16 cellular contexts compared by ENCODE assay signal in genomic region chr12:2819810-2820209, GRCh38. TPM values are rescaled to one million over a fixed set of nuclear protein-coding genes. Genes with fewer than 3 reads are reported as not detected.
A peak's percentile ranks its signal among the peaks of the same experiment; 100 is the strongest.
DNase-seq lines count a peak whose midpoint lies in the region; ATAC-seq and TF ChIP-seq lines count a peak whose summit lies in the region.
"Had no signal": no experiment of that assay in that cellular context is flagged by ENCODE, and none has a peak within 500 bp of the region (broad histone marks: within the 10 kb centered on the region; RNA-seq: fewer than 3 reads in every experiment).

No MANE protein-coding gene starts in this region.

- no peak overlapping the region for H2BK12ac ChIP-seq in H9 (ENCODE audit: insufficient read length, low read depth, low read length)

- no peak overlapping the region for H4K91ac ChIP-seq in H9 (ENCODE audit: insufficient read length, low read depth, low read length)

- H3K27ac ChIP-seq in GM23338 (ENCODE audit: low read depth) (peak overlapping the region; percentile 32; the same call in 1 of the 2 replicates), H9 (ENCODE audit: insufficient read length, low read depth, low read length) (no peak overlapping the region), endodermal cell (ENCODE audit: low read depth, low read length) (no peak overlapping the region)
- H3K27ac ChIP-seq: A549, C4-2B had no signal

- no peak overlapping the region for H2BK120ac ChIP-seq in H9 (ENCODE audit: low read depth, low read length, poor library complexity, severe bottlenecking)

- no peak overlapping the region for H3K23ac ChIP-seq in H9 (ENCODE audit: insufficient read length, low read depth, low read length)

- no peak overlapping the region for H4K8ac ChIP-seq in H9 (replicated peaks; ENCODE audit: insufficient read length, low read depth, low read length)

- H2AFZ ChIP-seq in GM23338 (no peak overlapping the region), H9 (ENCODE audit: low read length) (no peak overlapping the region)

- H3K79me1 ChIP-seq in H9 (ENCODE audit: insufficient read depth, low read depth, low read length, poor library complexity, severe bottlenecking): no peaks in the 10 kb centered on the region

- no peak overlapping the region for H3K14ac ChIP-seq in H9 (ENCODE audit: insufficient read depth, low read length)

- no peaks in the 10 kb centered on the region for H3K9me2 ChIP-seq in GM23338 (ENCODE audit: insufficient read depth)

- H3K23me2 ChIP-seq in H9 (ENCODE audit: insufficient read length, low read depth, low read length, poor library complexity, severe bottlenecking): no peaks in the 10 kb centered on the region

- DNase-seq in GM23338 (ENCODE audit: low spot score) (no peak), H9 (no peak), endodermal cell (no peak), neural crest cell (ENCODE audit: low read depth, low spot score) (no peak), D341Med (ENCODE audit: low spot score) (no peak)
- DNase-seq in activated CD8-positive, alpha-beta T cell treated with anti-CD3 and anti-CD28 coated beads, Interleukin-2, amount 10 ng/mL, durations not matched to agents 7 days and 5 days: no peak
- DNase-seq: BE2C; CD4-positive, alpha-beta memory T cell; COR-L47; DND-41; GDM1 had no signal

- no peaks in the 10 kb centered on the region for H3K27me3 ChIP-seq in GM23338 (ENCODE audit: insufficient read depth)
- no peaks in the 10 kb centered on the region for H3K27me3 ChIP-seq in H9 (ENCODE audit: insufficient read depth, low read length)
- no peaks in the 10 kb centered on the region for H3K27me3 ChIP-seq in endodermal cell (ENCODE audit: control insufficient read depth, insufficient read depth, low read length, poor library complexity, severe bottlenecking)
- H3K27me3 ChIP-seq: BE2C had no signal

- no peaks in the 10 kb centered on the region; the same call in 2 of the 3 replicates for H3K9me3 Mint-ChIP-seq in GM23338
- no peaks in the 10 kb centered on the region; a peak in 1 of 5 replicates for H3K9me3 Mint-ChIP-seq in H9
- no peaks in the 10 kb centered on the region for H3K9me3 Mint-ChIP-seq in endodermal cell
- no peaks in the 10 kb centered on the region for H3K9me3 Mint-ChIP-seq in neural crest cell
- H3K9me3 Mint-ChIP-seq in activated CD8-positive, alpha-beta T cell treated with anti-CD3 and anti-CD28 coated beads, Interleukin-2, amount 10 ng/mL, durations not matched to agents 7 days and 5 days (ENCODE audit: insufficient read depth): no peaks in the 10 kb centered on the region
- H3K9me3 Mint-ChIP-seq: CD4-positive, alpha-beta memory T cell had no signal

- H3K27me3 Mint-ChIP-seq in GM23338 (ENCODE audit: insufficient read depth, low read depth, poor library complexity) (peaks cover 3% of the 10 kb centered on the region), H9 (ENCODE audit: low read depth) (no peaks in the 10 kb centered on the region), endodermal cell (ENCODE audit: insufficient read depth) (no peaks in the 10 kb centered on the region), neural crest cell (ENCODE audit: low read depth) (no peaks in the 10 kb centered on the region)
- no peaks in the 10 kb centered on the region for H3K27me3 Mint-ChIP-seq in activated CD8-positive, alpha-beta T cell treated with anti-CD3 and anti-CD28 coated beads, Interleukin-2, amount 10 ng/mL, durations not matched to agents 7 days and 5 days (ENCODE audit: low read depth)
- H3K27me3 Mint-ChIP-seq: CD4-positive, alpha-beta memory T cell had no signal

- H2AK5ac ChIP-seq in H9 (ENCODE audit: insufficient read length, low read length): no peak overlapping the region

- no peak overlapping the region for H4K5ac ChIP-seq in H9 (ENCODE audit: insufficient read length, low read depth, low read length)

- WGBS in H9 (ENCODE audit: extremely low coverage, insufficient read length, low lambda C conversion rate): no CpG with 5 or more reads among the region's 15 CpGs
- 96% methylated on average over 15 of the region's 15 CpGs for WGBS in endodermal cell (ENCODE audit: insufficient coverage in 1 of 2, insufficient read length in 1 of 2), 2 experiments

- H3K9ac ChIP-seq in H9 (ENCODE audit: extremely low read depth, insufficient read length, low read length) (no peak overlapping the region), endodermal cell (ENCODE audit: extremely low read depth, low read length, poor library complexity, severe bottlenecking) (no peak overlapping the region)

- no peak overlapping the region for H2BK5ac ChIP-seq in H9 (ENCODE audit: insufficient read length, low read length)

- H3K4me1 ChIP-seq in GM23338 (ENCODE audit: insufficient read depth) (peaks cover 3% of the 10 kb centered on the region), H9 (ENCODE audit: insufficient read depth, low read length) (no peaks in the 10 kb centered on the region), endodermal cell (ENCODE audit: control insufficient read depth, insufficient read depth, low read length) (no peaks in the 10 kb centered on the region)
- H3K4me1 ChIP-seq: A549, BE2C had no signal

- CTCF ChIA-PET in activated CD8-positive, alpha-beta T cell treated with anti-CD3 and anti-CD28 coated beads, Interleukin-2, amount 10 ng/mL, durations not matched to agents 7 days and 5 days (lab: Charles Lee): no interaction called here

- H2BK20ac ChIP-seq in H9 (ENCODE audit: low read depth, low read length, poor library complexity, severe bottlenecking): no peak overlapping the region

- peaks cover 4% of the 10 kb centered on the region; the same call in 1 of the 2 replicates for H4K20me1 ChIP-seq in GM23338 (replicated peaks; ENCODE audit: insufficient read depth)
- no peaks in the 10 kb centered on the region for H4K20me1 ChIP-seq in H9 (ENCODE audit: control insufficient read depth, insufficient read depth, insufficient read length)

- H3K27ac Mint-ChIP-seq in GM23338 (peak overlapping the region; percentile 74; the same call in 1 of the 2 replicates), H9 (peak overlapping the region; percentile 21 to 95 (median 77); a peak in 5 of 7 replicates), endodermal cell (peak overlapping the region; percentile 35), neural crest cell (ENCODE audit: unreplicated experiment) (peak overlapping the region; percentile 76)
- no peak overlapping the region for H3K27ac Mint-ChIP-seq in activated CD8-positive, alpha-beta T cell treated with anti-CD3 and anti-CD28 coated beads, Interleukin-2, amount 10 ng/mL, durations not matched to agents 7 days and 5 days

- H3K4me1 Mint-ChIP-seq in GM23338 (peaks cover 21% of the 10 kb centered on the region), H9 (peaks cover 19 to 27% of the 10 kb centered on the region in 2 experiments), endodermal cell (peaks cover 21% of the 10 kb centered on the region), neural crest cell (peaks cover 6% of the 10 kb centered on the region)
- H3K4me1 Mint-ChIP-seq in activated CD8-positive, alpha-beta T cell treated with anti-CD3 and anti-CD28 coated beads, Interleukin-2, amount 10 ng/mL, durations not matched to agents 7 days and 5 days (ENCODE audit: low read depth): peaks cover 8% of the 10 kb centered on the region

- peaks cover 4% of the 10 kb centered on the region; the same call in 1 of the 2 replicates for H3F3A ChIP-seq in GM23338 (replicated peaks; ENCODE audit: low read depth)

- peaks cover 13% of the 10 kb centered on the region for H3K79me2 ChIP-seq in GM23338 (replicated peaks; ENCODE audit: insufficient read depth)
- H3K79me2 ChIP-seq in H9 (ENCODE audit: insufficient read depth, low read length): no peaks in the 10 kb centered on the region

- no peak overlapping the region for H3T11ph ChIP-seq in H9 (ENCODE audit: low read length)

- H3K4me2 ChIP-seq in GM23338 (no peak overlapping the region), H9 (ENCODE audit: insufficient read depth, insufficient read length, low read length) (no peak overlapping the region)
- H3K4me2 ChIP-seq: A549 had no signal

- TF ChIP-seq CTCF in GM23338 (conservative IDR thresholded peaks at IDR 0.05; ENCODE audit: low read depth in 2 of 2) (no peak), H9 (conservative IDR thresholded peaks at IDR 0.05) (no peak), endodermal cell (conservative IDR thresholded peaks at IDR 0.05) (no peak), neural crest cell (conservative IDR thresholded peaks at IDR 0.05) (no peak)

- no peak overlapping the region; the same call in 2 of the 3 replicates for H3K4me3 Mint-ChIP-seq in GM23338
- H3K4me3 Mint-ChIP-seq in H9: peak overlapping the region; percentile 10 to 15; a peak in 2 of 5 replicates
- no peak overlapping the region for H3K4me3 Mint-ChIP-seq in endodermal cell
- H3K4me3 Mint-ChIP-seq in neural crest cell: peak overlapping the region; percentile 21
- H3K4me3 Mint-ChIP-seq in activated CD8-positive, alpha-beta T cell treated with anti-CD3 and anti-CD28 coated beads, Interleukin-2, amount 10 ng/mL, durations not matched to agents 7 days and 5 days: no peak overlapping the region

- POLR2A ChIA-PET in activated CD8-positive, alpha-beta T cell treated with anti-CD3 and anti-CD28 coated beads, Interleukin-2, amount 10 ng/mL, durations not matched to agents 7 days and 5 days (lab: Charles Lee): interaction anchor here (1.0 kb wide), 1 partner anchor 79 kb away, joined by 3 read pairs; no protein-coding TSS in a partner anchor

- H3K4me3 ChIP-seq in GM23338 (no peak overlapping the region), endodermal cell (ENCODE audit: low read length) (no peak overlapping the region)
- H3K4me3 ChIP-seq: A549 had no signal

- H3K4ac ChIP-seq in H9 (ENCODE audit: low read depth, low read length): no peak overlapping the region

- no peak overlapping the region for H3K18ac ChIP-seq in H9 (ENCODE audit: insufficient read length, low read depth, low read length)

- no peak overlapping the region for H2BK15ac ChIP-seq in H9 (ENCODE audit: low read depth, low read length)

- ATAC-seq in GM23338: no peak; the same call in 2 of the 3 replicates
- ATAC-seq in HG03520 (IDR thresholded peaks at IDR 0.05; ENCODE audit: unreplicated experiment): no peak
- ATAC-seq in activated CD8-positive, alpha-beta T cell treated with anti-CD3 and anti-CD28 coated beads, Interleukin-2, amount 10 ng/mL, durations not matched to agents 7 days and 5 days: no peak

- peaks cover 30% of the 10 kb centered on the region for H3K36me3 ChIP-seq in GM23338 (ENCODE audit: insufficient read depth)
- peaks cover 55% of the 10 kb centered on the region for H3K36me3 ChIP-seq in endodermal cell (ENCODE audit: control insufficient read depth, insufficient read depth, low read length)

- H3K56ac ChIP-seq in H9 (ENCODE audit: insufficient read length, low read depth, low read length): no peak overlapping the region

- no peaks in the 10 kb centered on the region for H3K9me3 ChIP-seq in H9 (ENCODE audit: control insufficient read depth, low read depth, low read length)
- H3K9me3 ChIP-seq in endodermal cell (ENCODE audit: control insufficient read depth, low read length): no peaks in the 10 kb centered on the region
- H3K9me3 ChIP-seq: A549, BE2C had no signal

- H3K36me3 Mint-ChIP-seq in GM23338 (ENCODE audit: low read depth) (peaks cover 65% of the 10 kb centered on the region), H9 (ENCODE audit: insufficient read depth in 1 of 3, low read depth in 3 of 3) (peaks cover 51 to 76% (median 75%) of the 10 kb centered on the region in 3 experiments), endodermal cell (ENCODE audit: low read depth) (peaks cover 74% of the 10 kb centered on the region), neural crest cell (ENCODE audit: low read depth) (peaks cover 12% of the 10 kb centered on the region)
- H3K36me3 Mint-ChIP-seq in activated CD8-positive, alpha-beta T cell treated with anti-CD3 and anti-CD28 coated beads, Interleukin-2, amount 10 ng/mL, durations not matched to agents 7 days and 5 days (ENCODE audit: low read depth): peaks cover 53% of the 10 kb centered on the region

RNA-seq across cellular contexts. Expression of gene ITFG2, which starts 7.3 kb away (rescaled TPM):
- 17.3 and 19.8 TPM in 2 replicates for total RNA-seq in GM23338 (2014; rRNA removed; shearing (Covaris generic))
- 32.6 and 41.2 TPM in 2 replicates for polyA plus RNA-seq in GM23338 (2016; fragmentation: Nextera tagmentation; extraction: Ambion mirVana)
- total RNA-seq in H9 (2021) (32.7 and 41.6 TPM in 2 replicates), endodermal cell (10 to 100 TPM; 22.5 to 59.5 TPM), neural crest cell (38.8 and 43.5 TPM in 2 replicates)
- polyA plus RNA-seq in endodermal cell (2013, experiment 1 of 2): 16.9 TPM
- polyA plus RNA-seq in endodermal cell (2013, experiment 2 of 2): 12.3 TPM
- total RNA-seq in activated CD8-positive, alpha-beta T cell treated with anti-CD3 and anti-CD28 coated beads, Interleukin-2, amount 10 ng/mL, durations not matched to agents 7 days and 5 days: 10 to 100 TPM; 42.3 to 44.5 TPM

RNA-seq across cellular contexts. Expression of gene NRIP2, which starts 15.0 kb away (rescaled TPM):
- not detected in 2 replicates for total RNA-seq in GM23338 (2014; rRNA removed; shearing (Covaris generic))
- polyA plus RNA-seq in GM23338 (2016; fragmentation: Nextera tagmentation; extraction: Ambion mirVana): 0.40 and 0.66 TPM in 2 replicates
- total RNA-seq in H9 (2021): 0.15 TPM in 2 replicates
- not detected for total RNA-seq in endodermal cell
- polyA plus RNA-seq in endodermal cell (2013, experiment 1 of 2): 0.14 TPM
- 0.17 TPM for polyA plus RNA-seq in endodermal cell (2013, experiment 2 of 2)
- total RNA-seq in neural crest cell: not detected in 2 replicates
- not detected for total RNA-seq in activated CD8-positive, alpha-beta T cell treated with anti-CD3 and anti-CD28 coated beads, Interleukin-2, amount 10 ng/mL, durations not matched to agents 7 days and 5 days
- total RNA-seq: CD4-positive, alpha-beta memory T cell had no signal
- polyA plus RNA-seq: A549 had no signal

RNA-seq across cellular contexts. Expression of gene FKBP4, which starts 25.0 kb away (rescaled TPM):
- total RNA-seq in GM23338 (2014; rRNA removed; shearing (Covaris generic)): 203 and 223 TPM in 2 replicates
- 117 and 126 TPM in 2 replicates for polyA plus RNA-seq in GM23338 (2016; fragmentation: Nextera tagmentation; extraction: Ambion mirVana)
- total RNA-seq in H9 (2021) (221 and 237 TPM in 2 replicates), endodermal cell (100 to 1,000 TPM; 139 to 253 TPM), neural crest cell (102 and 113 TPM in 2 replicates)
- polyA plus RNA-seq in endodermal cell (2013, experiment 1 of 2): 63.0 TPM
- polyA plus RNA-seq in endodermal cell (2013, experiment 2 of 2): 56.7 TPM
- 100 to 1,000 TPM in 1 of 2 experiments, 10 to 100 TPM in 1; 91.5 to 102 TPM for total RNA-seq in activated CD8-positive, alpha-beta T cell treated with anti-CD3 and anti-CD28 coated beads, Interleukin-2, amount 10 ng/mL, durations not matched to agents 7 days and 5 days

RNA-seq across cellular contexts. Expression of gene TEX52, which starts 37.0 kb away (rescaled TPM):
- not detected in 2 replicates for total RNA-seq in GM23338 (2014; rRNA removed; shearing (Covaris generic))
- not detected in 2 replicates for polyA plus RNA-seq in GM23338 (2016; fragmentation: Nextera tagmentation; extraction: Ambion mirVana)
- total RNA-seq in H9 (2021) (0.20 TPM in 2 replicates), endodermal cell (under 1 TPM; 0.22 to 0.29 TPM), neural crest cell (0.25 TPM in 1 of 2 replicates, not detected in the other)
- polyA plus RNA-seq in endodermal cell (2013, experiment 1 of 2): not detected
- polyA plus RNA-seq in endodermal cell (2013, experiment 2 of 2): not detected
- total RNA-seq in activated CD8-positive, alpha-beta T cell treated with anti-CD3 and anti-CD28 coated beads, Interleukin-2, amount 10 ng/mL, durations not matched to agents 7 days and 5 days: under 1 TPM; 0.29 to 0.40 TPM
- total RNA-seq: CD4-positive, alpha-beta memory T cell; H4 had no signal
- polyA plus RNA-seq: A549; AG04450; CD4-positive, alpha-beta memory T cell had no signal

RNA-seq across cellular contexts. Expression of gene FOXM1, which starts 57.2 kb away (rescaled TPM):
- total RNA-seq in GM23338 (2014; rRNA removed; shearing (Covaris generic)): 73.4 and 98.1 TPM in 2 replicates
- 24.1 and 31.0 TPM in 2 replicates for polyA plus RNA-seq in GM23338 (2016; fragmentation: Nextera tagmentation; extraction: Ambion mirVana)
- total RNA-seq in H9 (2021) (109 TPM in 2 replicates), endodermal cell (100 to 1,000 TPM in 1 of 2 donors, 10 to 100 TPM in 1; 93.9 to 147 TPM), neural crest cell (147 and 149 TPM in 2 replicates)
- 77.6 TPM for polyA plus RNA-seq in endodermal cell (2013, experiment 1 of 2)
- 78.7 TPM for polyA plus RNA-seq in endodermal cell (2013, experiment 2 of 2)
- 100 to 1,000 TPM; 138 to 142 TPM for total RNA-seq in activated CD8-positive, alpha-beta T cell treated with anti-CD3 and anti-CD28 coated beads, Interleukin-2, amount 10 ng/mL, durations not matched to agents 7 days and 5 days

Comparison
In these comparisons a context has a peak if more than half of its experiments do, and no peak if none do; other contexts are left out.
1. H3K4me3 Mint-ChIP-seq: peak in H9 (2 of 2) and neural crest cell (single experiment); none in GM23338 (single experiment), endodermal cell (single experiment) and activated CD8-positive, alpha-beta T cell treated with anti-CD3 and anti-CD28 coated beads, Interleukin-2, amount 10 ng/mL, durations not matched to agents 7 days and 5 days (single experiment).